ENCODE assay signal across 8 cellular contexts in the genomic region with DNA sequence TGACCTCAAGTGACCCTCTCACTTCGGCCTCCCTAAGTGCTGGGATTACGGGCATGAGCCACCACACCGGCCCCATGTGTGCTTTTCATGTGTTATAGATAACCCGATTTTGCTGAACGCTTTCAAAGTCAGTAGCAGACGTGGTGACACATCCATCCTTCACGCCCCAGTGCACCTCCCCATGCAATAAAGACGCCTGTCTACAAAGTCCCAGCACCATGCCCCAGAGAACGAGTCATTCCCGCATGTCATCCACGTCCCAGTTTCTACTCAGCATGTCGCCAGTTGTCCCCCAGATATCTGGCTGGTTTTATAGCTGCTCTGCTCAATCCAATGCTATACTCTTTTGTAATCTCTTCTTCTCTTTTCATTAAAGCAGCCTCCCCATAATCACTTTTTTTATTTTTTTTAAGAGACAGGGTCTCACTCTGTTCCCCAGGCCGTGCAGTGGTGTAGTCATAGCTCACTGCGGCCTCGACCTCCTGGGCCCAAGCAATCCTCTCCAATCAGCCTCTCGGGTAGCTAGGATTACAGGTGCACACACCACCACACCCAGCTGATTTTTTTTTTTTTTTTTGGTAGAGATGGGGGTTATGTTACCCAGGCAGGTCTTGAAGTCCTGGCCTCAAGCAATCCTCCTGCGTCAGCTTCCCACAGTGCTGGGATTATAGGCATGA. TPM values are rescaled to one million over a fixed set of nuclear protein-coding genes. Genes with fewer than 3 reads are reported as not detected.
A peak's percentile ranks its signal among the peaks of the same experiment; 100 is the strongest.
DNase-seq lines count a peak whose midpoint lies in the region; ATAC-seq, FAIRE-seq and TF ChIP-seq lines count a peak whose summit lies in the region.

No MANE protein-coding gene starts in this region.

- H2AFZ ChIP-seq in OCI-LY3 (ENCODE audit: low read depth, low read length), result no peak overlapping the region
- no peak overlapping the region for H2AFZ ChIP-seq in astrocyte (ENCODE audit: low read depth, low read length)

- H3K36me3 Mint-ChIP-seq in astrocyte (ENCODE audit: low read depth, unreplicated experiment), result peaks cover 29% of the 10 kb centered on the region
- H3K36me3 Mint-ChIP-seq in WTC11, result peaks cover 9% of the 10 kb centered on the region

- H3K4me1 ChIP-seq in right atrium auricular region (peaks cover 0 to 80% of the 10 kb centered on the region in 2 donors), OCI-LY3 (ENCODE audit: low read length) (peaks cover 16% of the 10 kb centered on the region), astrocyte (ENCODE audit: insufficient read depth, low read length) (peaks cover 6% of the 10 kb centered on the region), spleen (peaks cover 49 to 96% (median 87%) of the 10 kb centered on the region in 6 donors), ovary (ENCODE audit: insufficient read depth) (peaks cover 15% of the 10 kb centered on the region)

- H3K36me3 ChIP-seq in right atrium auricular region (peaks cover 16% of the 10 kb centered on the region), OCI-LY3 (replicated peaks; ENCODE audit: low read depth, low read length) (peaks cover 11% of the 10 kb centered on the region), astrocyte (ENCODE audit: insufficient read depth, low read length) (peaks cover 4% of the 10 kb centered on the region), spleen (peaks cover 0 to 47% (median 13%) of the 10 kb centered on the region in 6 donors), ovary (no peaks in the 10 kb centered on the region)

- 51 to 65% (median 62%) methylated on average over 17 of the region's 17 CpGs for WGBS in spleen, 5 donors
- WGBS in ovary, 3 donors, result 78 to 91% (median 89%) methylated on average over 17 of the region's 17 CpGs

- H3K27me3 ChIP-seq in right atrium auricular region (no peaks in the 10 kb centered on the region), OCI-LY3 (ENCODE audit: low read depth, low read length) (no peaks in the 10 kb centered on the region), astrocyte (ENCODE audit: insufficient read depth, low read length) (no peaks in the 10 kb centered on the region), spleen (replicated peaks in 1 of 7) (no peaks in the 10 kb centered on the region), ovary (no peaks in the 10 kb centered on the region)

- POLR2A ChIA-PET in WTC11 (lab: Charles Lee), result no interaction called here

- H3K27me3 Mint-ChIP-seq in astrocyte (ENCODE audit: low read depth, unreplicated experiment) (no peaks in the 10 kb centered on the region), WTC11 (ENCODE audit: low read depth) (no peaks in the 10 kb centered on the region)

- H3K4me3 ChIP-seq in right atrium auricular region (no peak overlapping the region), OCI-LY3 (ENCODE audit: low read length) (no peak overlapping the region), astrocyte (ENCODE audit: insufficient read depth, low read depth, low read length) (no peak overlapping the region), spleen (peak overlapping the region in 3 of 8 donors; percentile 24 to 60 (median 33)), ovary (no peak overlapping the region)

- H3K27ac Mint-ChIP-seq in astrocyte (ENCODE audit: unreplicated experiment) (peak overlapping the region; percentile 69), WTC11 (no peak overlapping the region)

- H4K20me1 ChIP-seq in OCI-LY3 (ENCODE audit: insufficient read depth, low read length) (peaks cover 15% of the 10 kb centered on the region; the same call in 1 of the 2 replicates), astrocyte (ENCODE audit: insufficient read depth, low read length) (peaks cover 79% of the 10 kb centered on the region)

- H3K27ac ChIP-seq in right atrium auricular region, result peak overlapping the region; percentile 40 to 59
- H3K27ac ChIP-seq in OCI-LY3 (ENCODE audit: low read length), result 0 out of 2 replicates have a peak overlapping the region, but pooled peaks have one; percentile 16
- H3K27ac ChIP-seq in astrocyte (ENCODE audit: low read depth, low read length), result peak overlapping the region; percentile 2
- H3K27ac ChIP-seq in spleen, result peak overlapping the region; percentile 61 to 92 (median 86)
- H3K27ac ChIP-seq in ovary, result no peak overlapping the region

- TF ChIP-seq EP300 in ovary (IDR thresholded peaks at IDR 0.05), result no peak

- FAIRE-seq in astrocyte (lab: Jason Lieb, UNC), result no peak

- intact Hi-C loops in left ventricle myocardium superior (cut with micrococcal nuclease) (no loop called here), spleen (cut with DNase I; ENCODE audit: low total_unique reads) (no loop called here), ovary (cut with DNase I) (no loop called here)

- no peak for ATAC-seq in left ventricle myocardium superior
- ATAC-seq in WTC11, result no peak

- H3K9ac ChIP-seq in OCI-LY3 (ENCODE audit: low read length) (no peak overlapping the region), astrocyte (ENCODE audit: low read length) (no peak overlapping the region)

- no peaks in the 10 kb centered on the region for H3K9me3 ChIP-seq in right atrium auricular region
- no peaks in the 10 kb centered on the region for H3K9me3 ChIP-seq in OCI-LY3 (ENCODE audit: insufficient read depth, low read length)
- H3K9me3 ChIP-seq in astrocyte (ENCODE audit: insufficient read depth, low read depth, low read length), result no peaks in the 10 kb centered on the region
- no peaks in the 10 kb centered on the region for H3K9me3 ChIP-seq in spleen
- H3K9me3 ChIP-seq in ovary, result no peaks in the 10 kb centered on the region

- no peak for TF ChIP-seq POLR2A in spleen (IDR thresholded peaks at IDR 0.05)
- TF ChIP-seq POLR2A in ovary (IDR thresholded peaks at IDR 0.05), result no peak

- no peak for TF ChIP-seq CTCF in right atrium auricular region (IDR thresholded peaks at IDR 0.05)
- TF ChIP-seq CTCF in OCI-LY3 (IDR thresholded peaks at IDR 0.05; ENCODE audit: low read depth, low read length), result no peak
- TF ChIP-seq CTCF in astrocyte (IDR thresholded peaks at IDR 0.05; ENCODE audit: insufficient read depth, low read depth, low read length), result no peak
- TF ChIP-seq CTCF in spleen (IDR thresholded peaks at IDR 0.05 in 8 of 11, conservative IDR thresholded peaks at IDR 0.05 in 3 of 11), result no peak
- TF ChIP-seq CTCF in WTC11 (IDR thresholded peaks at IDR 0.05), result no peak
- TF ChIP-seq CTCF in ovary (IDR thresholded peaks at IDR 0.05), result no peak

- CTCF ChIA-PET in WTC11 (lab: Charles Lee), result interaction anchor here (1.4 to 1.9 kb wide), 2 partner anchors 43 to 59 kb away, joined by 6 read pairs; a partner anchor contains a TSS

- H3K4me2 ChIP-seq in OCI-LY3 (ENCODE audit: low read length), result no peak overlapping the region
- peak overlapping the region; percentile 48 for H3K4me2 ChIP-seq in astrocyte (ENCODE audit: low read length)

- H3K9me3 Mint-ChIP-seq in astrocyte (ENCODE audit: unreplicated experiment) (peaks cover 3% of the 10 kb centered on the region), WTC11 (no peaks in the 10 kb centered on the region)

- H3K79me2 ChIP-seq in OCI-LY3 (ENCODE audit: low read length), result peaks cover 8% of the 10 kb centered on the region; the same call in 1 of the 2 replicates
- H3K79me2 ChIP-seq in astrocyte (ENCODE audit: insufficient read depth, low read length), result peaks cover 53% of the 10 kb centered on the region

- H3K4me1 Mint-ChIP-seq in astrocyte (ENCODE audit: low read depth, unreplicated experiment) (peaks cover 6% of the 10 kb centered on the region), WTC11 (peaks cover 39% of the 10 kb centered on the region)

- DNase-seq in right atrium auricular region (ENCODE audit: low spot score) (no peak), left ventricle myocardium superior (no peak), astrocyte (ENCODE audit: low read depth) (peak; percentile 47), spleen (no peak), WTC11 (ENCODE audit: low spot score) (no peak), putamen (ENCODE audit: low spot score) (no peak), ovary (no peak)

- H3K4me3 Mint-ChIP-seq in astrocyte (ENCODE audit: unreplicated experiment), result peak overlapping the region; percentile 30
- no peak overlapping the region for H3K4me3 Mint-ChIP-seq in WTC11

TF ChIP-seq in WTC11, 78 proteins besides CTCF, POLR2A, EP300 and RAD21 (continues in another document):
- TF ChIP-seq CREM (CRISPR knock-in tag; IDR thresholded peaks at IDR 0.05), result no peak
- TF ChIP-seq, protein P1, sequence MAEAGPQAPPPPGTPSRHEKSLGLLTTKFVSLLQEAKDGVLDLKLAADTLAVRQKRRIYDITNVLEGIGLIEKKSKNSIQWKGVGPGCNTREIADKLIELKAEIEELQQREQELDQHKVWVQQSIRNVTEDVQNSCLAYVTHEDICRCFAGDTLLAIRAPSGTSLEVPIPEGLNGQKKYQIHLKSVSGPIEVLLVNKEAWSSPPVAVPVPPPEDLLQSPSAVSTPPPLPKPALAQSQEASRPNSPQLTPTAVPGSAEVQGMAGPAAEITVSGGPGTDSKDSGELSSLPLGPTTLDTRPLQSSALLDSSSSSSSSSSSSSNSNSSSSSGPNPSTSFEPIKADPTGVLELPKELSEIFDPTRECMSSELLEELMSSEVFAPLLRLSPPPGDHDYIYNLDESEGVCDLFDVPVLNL (CRISPR knock-in tag; IDR thresholded peaks at IDR 0.05; ENCODE audit: borderline replicate concordance, low read depth), result no peak
- no peak for TF ChIP-seq RORB (CRISPR knock-in tag; IDR thresholded peaks at IDR 0.05)
- no peak for TF ChIP-seq ATF1 (CRISPR knock-in tag; IDR thresholded peaks at IDR 0.05)
- TF ChIP-seq TEAD1 (CRISPR knock-in tag; IDR thresholded peaks at IDR 0.05), result no peak

RNA-seq across cellular contexts. Expression of a gene that starts 42.5 kb away (rescaled TPM):
- total RNA-seq in right atrium auricular region, result 100 to 1,000 TPM; 111 to 144 TPM
- total RNA-seq in left ventricle myocardium superior, result 201 TPM
- total RNA-seq in astrocyte, result 129 TPM in 2 replicates
- 100 to 1,000 TPM; 175 to 298 (median 197) TPM for total RNA-seq in spleen
- polyA plus RNA-seq in spleen, result 100 to 1,000 TPM in 1 of 3 donors, 10 to 100 TPM in 2; 57.1 to 104 (median 89.0) TPM
- total RNA-seq in WTC11 (2021), result 120 to 131 TPM (median 123 TPM) in 3 replicates
- total RNA-seq in ovary, result 100 to 1,000 TPM in 3 of 7 donors, 10 to 100 TPM in 4; 51.1 to 121 (median 87.5) TPM
- polyA plus RNA-seq in ovary, result 10 to 100 TPM; 53.7 to 68.6 TPM

RNA-seq across cellular contexts. Expression of a gene that starts 59.2 kb away (rescaled TPM):
- 10 to 100 TPM; 15.2 to 15.8 TPM for total RNA-seq in right atrium auricular region
- total RNA-seq in left ventricle myocardium superior, result 29.1 TPM
- total RNA-seq in astrocyte, result 27.3 and 27.5 TPM in 2 replicates
- 10 to 100 TPM; 20.6 to 49.4 (median 33.6) TPM for total RNA-seq in spleen
- 100 to 1,000 TPM in 2 of 3 donors, 10 to 100 TPM in 1; 65.3 to 114 (median 111) TPM for polyA plus RNA-seq in spleen
- total RNA-seq in WTC11 (2021), result 67.6 to 72.6 TPM (median 69.6 TPM) in 3 replicates
- 10 to 100 TPM; 33.3 to 61.0 (median 51.5) TPM for total RNA-seq in ovary
- 10 to 100 TPM in 1 of 2 donors, 1 to 10 TPM in 1; 3.2 to 59.1 TPM for polyA plus RNA-seq in ovary

Comparison
In these comparisons a context has a peak if more than half of its experiments do, and no peak if none do; other contexts are left out.
1. H3K27ac ChIP-seq: peak in right atrium auricular region (2 of 2), OCI-LY3 (single experiment), astrocyte (single experiment) and spleen (8 of 8); none in ovary (0 of 2).